18 cellular contexts compared by ENCODE assay signal in the genomic region with DNA sequence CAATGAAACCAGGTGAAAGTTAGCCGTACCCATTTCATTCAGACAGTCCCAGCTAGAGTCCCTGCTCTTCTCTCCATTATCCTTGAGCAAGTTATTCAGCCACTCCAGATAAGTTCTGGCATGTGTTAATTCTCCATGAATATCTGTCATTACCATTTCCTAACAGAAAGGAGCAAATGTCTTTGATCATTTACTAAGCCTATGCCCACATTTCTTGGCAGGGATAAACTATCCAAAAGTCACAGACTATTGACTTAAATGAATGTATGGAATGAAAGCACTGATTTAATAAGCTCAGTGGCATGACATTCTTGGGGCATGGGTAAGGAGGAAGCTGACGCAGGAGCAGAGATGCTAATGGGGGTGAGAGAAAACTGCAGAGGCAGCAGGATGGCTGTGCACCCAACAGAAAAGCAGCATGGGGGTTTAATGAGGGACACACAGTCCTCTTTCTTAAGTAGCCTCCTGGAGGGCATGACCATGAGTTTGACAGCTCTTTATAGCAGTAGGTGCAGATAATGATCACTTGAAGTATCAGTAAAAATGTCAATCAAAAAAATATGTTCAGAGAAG. TPM values are rescaled to one million over a fixed set of nuclear protein-coding genes. Genes with fewer than 3 reads are reported as not detected.
DNase-seq lines count a peak whose midpoint lies in the region; ATAC-seq and TF ChIP-seq lines count a peak whose summit lies in the region.
"Had no signal": no experiment of that assay in that cellular context is flagged by ENCODE, and none has a peak within 500 bp of the region (broad histone marks: within the 10 kb centered on the region; RNA-seq: fewer than 3 reads in every experiment).

No MANE protein-coding gene starts in this region.

- H3K27ac ChIP-seq in ACC112 (ENCODE audit: low read depth, low read length): peak overlapping the region; percentile 73
- H3K27ac ChIP-seq: BLaER1 treated with 17β-estradiol and CSF1 and Interleukin-3, amounts not matched to agents 10 nM and 100 nM; coronary artery; hepatocyte; right atrium auricular region; thoracic aorta had no signal

- no peak for ATAC-seq in HG02678 (IDR thresholded peaks at IDR 0.05; ENCODE audit: unreplicated experiment)

- TF ChIP-seq CTCF in HFFc6 (IDR thresholded peaks at IDR 0.05): no peak
- no peak for TF ChIP-seq CTCF in Caco-2 (IDR thresholded peaks at IDR 0.05; ENCODE audit: insufficient read depth in 1 of 2, low read depth in 1 of 2, low read length in 1 of 2, severe bottlenecking in 1 of 2, unreplicated experiment in 1 of 2)
- no peak for TF ChIP-seq CTCF in lower leg skin (IDR thresholded peaks at IDR 0.05)

- DNase-seq in HFFc6 (peak; percentile 82), amniotic stem cell (lab: John Stamatoyannopoulos, UW) (peak; percentile 38), foreskin melanocyte (peak; percentile 54), Caco-2 (no peak), lower leg skin (ENCODE audit: low spot score in 2 of 2) (no peak)
- no peak for DNase-seq in activated CD4-positive, alpha-beta T cell treated with anti-CD3 and anti-CD28 coated beads, Interleukin-2, amount 50 U/mL, for 4 hours
- DNase-seq: activated B cell treated with CpG ODN at 0.5 μM for 24 hours, GOT3, KBM-7, SHP77 had no signal

- intact Hi-C loops in Caco-2 (cut with micrococcal nuclease; ENCODE audit: unreplicated experiment): no loop called here
- intact Hi-C loops in lower leg skin (cut with DNase I; ENCODE audit: low total_unique reads): no loop called here

- no peak overlapping the region for H3K4me3 ChIP-seq in ACC112 (ENCODE audit: low read depth, low read length)
- no peak overlapping the region for H3K4me3 ChIP-seq in Caco-2 (ENCODE audit: low read depth, low read length)
- H3K4me3 ChIP-seq in lower leg skin (ENCODE audit: low read depth, poor library complexity, severe bottlenecking): no peak overlapping the region
- H3K4me3 ChIP-seq: BLaER1 treated with 17β-estradiol and CSF1 and Interleukin-3, amounts not matched to agents 10 nM and 100 nM; coronary artery; hepatocyte; right atrium auricular region; thoracic aorta had no signal

- CTCF ChIA-PET in Caco-2 (lab: Charles Lee): interaction anchor here (1.2 kb wide), 1 partner anchor 40 kb away, joined by 3 read pairs; no protein-coding TSS in a partner anchor

- no peaks in the 10 kb centered on the region for H3K27me3 Mint-ChIP-seq in HFFc6 (ENCODE audit: insufficient read depth)
- no peaks in the 10 kb centered on the region for H3K27me3 Mint-ChIP-seq in Caco-2 (ENCODE audit: insufficient read depth, unreplicated experiment)

- H3K36me3 Mint-ChIP-seq in HFFc6 (ENCODE audit: low read depth) (no peaks in the 10 kb centered on the region), Caco-2 (ENCODE audit: insufficient read depth, unreplicated experiment) (no peaks in the 10 kb centered on the region)

- H3K9me3 Mint-ChIP-seq in HFFc6: no peaks in the 10 kb centered on the region
- H3K9me3 Mint-ChIP-seq in Caco-2 (ENCODE audit: unreplicated experiment): no peaks in the 10 kb centered on the region
- H3K9me3 Mint-ChIP-seq: activated B cell treated with CpG ODN at 0.5 μM for 24 hours; activated T-helper 1 cell treated with anti-CD3 and anti-CD28 coated beads, Interleukin-12 subunit alpha, Interleukin-12 subunit beta, Interleukin-2, Interleukin-4 antibody, amounts not matched to agents 30 ng/mL and 10 ng/mL and 1 ng/mL, durations not matched to agents 14 hours and 24 hours and 36 hours had no signal

- H3K9me3 ChIP-seq in Caco-2: no peaks in the 10 kb centered on the region
- H3K9me3 ChIP-seq: BLaER1 treated with 17β-estradiol and CSF1 and Interleukin-3, amounts not matched to agents 10 nM and 100 nM; right atrium auricular region; thoracic aorta had no signal

- H2AFZ ChIP-seq in ACC112 (ENCODE audit: low read length, unreplicated experiment): peak overlapping the region; percentile 68
- H2AFZ ChIP-seq: hepatocyte had no signal

- POLR2A ChIA-PET in Caco-2 (lab: Charles Lee): no interaction called here

- H3K4me1 Mint-ChIP-seq in HFFc6 (ENCODE audit: low read depth) (peaks cover 49% of the 10 kb centered on the region), Caco-2 (ENCODE audit: low read depth, unreplicated experiment) (peaks cover 31% of the 10 kb centered on the region)
- H3K4me1 Mint-ChIP-seq: activated B cell treated with CpG ODN at 0.5 μM for 24 hours had no signal

- H3K4me1 ChIP-seq in ACC112 (ENCODE audit: control insufficient read depth, insufficient read depth, low read length, unreplicated experiment) (peaks cover 21% of the 10 kb centered on the region), Caco-2 (peaks cover 3% of the 10 kb centered on the region; the same call in 1 of the 2 replicates)
- H3K4me1 ChIP-seq: BLaER1 treated with 17β-estradiol and CSF1 and Interleukin-3, amounts not matched to agents 10 nM and 100 nM; right atrium auricular region had no signal

- BruUV-seq in Caco-2 (replicated peaks; lab: Mats Ljungman, UMichigan): no TSS peak

- H3K79me2 ChIP-seq in ACC112 (ENCODE audit: control insufficient read depth, insufficient read depth, low read length, unreplicated experiment): no peaks in the 10 kb centered on the region
- H3K79me2 ChIP-seq: hepatocyte had no signal

- H3K27me3 ChIP-seq in ACC112 (ENCODE audit: insufficient read depth, low read length) (no peaks in the 10 kb centered on the region), Caco-2 (replicated peaks; ENCODE audit: control insufficient read depth, insufficient read depth, low read length) (no peaks in the 10 kb centered on the region)
- H3K27me3 ChIP-seq: BLaER1 treated with 17β-estradiol and CSF1 and Interleukin-3, amounts not matched to agents 10 nM and 100 nM; hepatocyte; right atrium auricular region had no signal

- H3K4me3 Mint-ChIP-seq in HFFc6 (peak overlapping the region; percentile 61), Caco-2 (ENCODE audit: unreplicated experiment) (no peak overlapping the region)
- H3K4me3 Mint-ChIP-seq: activated B cell treated with CpG ODN at 0.5 μM for 24 hours; activated T-helper 1 cell treated with anti-CD3 and anti-CD28 coated beads, Interleukin-12 subunit alpha, Interleukin-12 subunit beta, Interleukin-2, Interleukin-4 antibody, amounts not matched to agents 30 ng/mL and 10 ng/mL and 1 ng/mL, durations not matched to agents 14 hours and 24 hours and 36 hours had no signal

- H3K27ac Mint-ChIP-seq in HFFc6 (peak overlapping the region; percentile 79), Caco-2 (ENCODE audit: unreplicated experiment) (no peak overlapping the region)
- H3K27ac Mint-ChIP-seq: activated B cell treated with CpG ODN at 0.5 μM for 24 hours; activated T-helper 1 cell treated with anti-CD3 and anti-CD28 coated beads, Interleukin-12 subunit alpha, Interleukin-12 subunit beta, Interleukin-2, Interleukin-4 antibody, amounts not matched to agents 30 ng/mL and 10 ng/mL and 1 ng/mL, durations not matched to agents 14 hours and 24 hours and 36 hours had no signal

- H3K36me3 ChIP-seq in ACC112 (ENCODE audit: insufficient read depth, low read length): no peaks in the 10 kb centered on the region
- H3K36me3 ChIP-seq in Caco-2 (ENCODE audit: control insufficient read depth, insufficient read depth, low read length): no peaks in the 10 kb centered on the region
- H3K36me3 ChIP-seq: BLaER1 treated with 17β-estradiol and CSF1 and Interleukin-3, amounts not matched to agents 10 nM and 100 nM; right atrium auricular region; thoracic aorta had no signal

- TF ChIP-seq POLR2A in lower leg skin (IDR thresholded peaks at IDR 0.05): no peak

- WGBS in lower leg skin, 2 donors: 22 to 62% methylated on average over 2 of the region's 2 CpGs

RNA-seq across cellular contexts. Expression of a gene that starts 17.6 kb away (rescaled TPM):
- 10 to 100 TPM; 39.3 to 88.4 (median 74.8) TPM for total RNA-seq in HFFc6 (2021; fragmentation: NEBNext Ultra II Directional; extraction: Animal tissue kit (Norgen Biotek cat#: 25700))
- total RNA-seq in Caco-2 (2022) (433 and 522 TPM in 2 replicates), lower leg skin (100 to 1,000 TPM; 299 to 488 (median 404) TPM)

Comparison
In these comparisons a context has a peak if more than half of its experiments do, and no peak if none do; other contexts are left out.
1. DNase-seq: peak in HFFc6 (single experiment), amniotic stem cell (single experiment) and foreskin melanocyte (single experiment); none in Caco-2 (0 of 2), activated CD4-positive, alpha-beta T cell treated with anti-CD3 and anti-CD28 coated beads, Interleukin-2, amount 50 U/mL, for 4 hours (0 of 2) and lower leg skin (0 of 2).